ENCODE assay signal across 2 cellular contexts in the genomic region with DNA sequence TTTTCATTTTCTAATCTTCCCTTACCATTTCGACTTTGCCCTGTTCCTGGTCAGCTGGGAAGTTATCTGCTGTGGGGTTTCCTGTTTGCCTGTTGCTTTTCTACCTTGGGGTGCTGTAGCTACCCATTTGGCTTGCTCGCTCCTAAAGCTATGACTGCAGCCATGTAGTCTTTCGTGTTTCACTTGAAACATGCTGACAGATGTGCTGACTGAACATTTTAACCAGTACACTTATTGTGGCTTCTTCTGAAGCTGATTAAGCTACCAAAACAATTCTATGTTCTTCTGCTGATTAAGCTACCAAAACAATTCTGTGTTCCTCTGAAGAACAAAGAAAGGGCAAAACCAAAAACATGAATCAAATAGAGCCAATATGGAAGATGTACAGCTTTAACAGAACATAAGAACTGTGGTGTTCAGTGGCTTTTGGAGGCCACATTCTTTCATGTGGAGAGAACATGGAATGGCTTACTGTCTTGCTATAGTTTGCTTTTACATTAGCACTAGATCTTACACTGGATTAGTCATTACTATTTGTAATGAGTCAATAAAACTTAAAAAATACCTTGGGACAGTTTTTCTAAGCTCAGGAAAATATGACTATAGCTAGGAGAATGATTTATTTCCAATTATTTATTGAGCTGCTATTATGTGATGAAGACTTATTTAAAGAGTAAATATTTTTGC.
TF ChIP-seq lines count a peak whose summit lies in the region.

No MANE protein-coding gene starts in this region.

TF ChIP-seq in A549, 52 proteins besides CTCF, POLR2A, EP300 and RAD21:
- no peak for TF ChIP-seq ZSCAN20 (CRISPR knock-in tag; IDR thresholded peaks at IDR 0.05)
- TF ChIP-seq, protein P1, sequence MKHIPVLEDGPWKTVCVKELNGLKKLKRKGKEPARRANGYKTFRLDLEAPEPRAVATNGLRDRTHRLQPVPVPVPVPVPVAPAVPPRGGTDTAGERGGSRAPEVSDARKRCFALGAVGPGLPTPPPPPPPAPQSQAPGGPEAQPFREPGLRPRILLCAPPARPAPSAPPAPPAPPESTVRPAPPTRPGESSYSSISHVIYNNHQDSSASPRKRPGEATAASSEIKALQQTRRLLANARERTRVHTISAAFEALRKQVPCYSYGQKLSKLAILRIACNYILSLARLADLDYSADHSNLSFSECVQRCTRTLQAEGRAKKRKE (CRISPR knock-in tag; IDR thresholded peaks at IDR 0.05; ENCODE audit: low read depth), result no peak
- TF ChIP-seq MAFK (IDR thresholded peaks at IDR 0.05; ENCODE audit: partially characterized antibody), result peak; percentile 39
- no peak for TF ChIP-seq FOSL2 (IDR thresholded peaks at IDR 0.05)
- no peak for TF ChIP-seq FOSL2 (CRISPR knock-in tag; IDR thresholded peaks at IDR 0.05)
- TF ChIP-seq EHMT2 (IDR thresholded peaks at IDR 0.05; ENCODE audit: low read depth), result no peak
- TF ChIP-seq FOXS1 (CRISPR knock-in tag; IDR thresholded peaks at IDR 0.05), result no peak
- no peak for TF ChIP-seq RNF2 (IDR thresholded peaks at IDR 0.05; ENCODE audit: borderline replicate concordance, low read depth)
TF ChIP-seq in A549: peak in this region for 1.

TF ChIP-seq in IMR-90, 13 proteins besides CTCF, POLR2A, EP300 and RAD21:
- no peak for TF ChIP-seq BHLHE40 (IDR thresholded peaks at IDR 0.05; ENCODE audit: low read depth, low read length)
- TF ChIP-seq MAFK (IDR thresholded peaks at IDR 0.05; ENCODE audit: low read depth, low read length), result peak; percentile 75
